11 cellular contexts compared by ENCODE assay signal in the genomic region with DNA sequence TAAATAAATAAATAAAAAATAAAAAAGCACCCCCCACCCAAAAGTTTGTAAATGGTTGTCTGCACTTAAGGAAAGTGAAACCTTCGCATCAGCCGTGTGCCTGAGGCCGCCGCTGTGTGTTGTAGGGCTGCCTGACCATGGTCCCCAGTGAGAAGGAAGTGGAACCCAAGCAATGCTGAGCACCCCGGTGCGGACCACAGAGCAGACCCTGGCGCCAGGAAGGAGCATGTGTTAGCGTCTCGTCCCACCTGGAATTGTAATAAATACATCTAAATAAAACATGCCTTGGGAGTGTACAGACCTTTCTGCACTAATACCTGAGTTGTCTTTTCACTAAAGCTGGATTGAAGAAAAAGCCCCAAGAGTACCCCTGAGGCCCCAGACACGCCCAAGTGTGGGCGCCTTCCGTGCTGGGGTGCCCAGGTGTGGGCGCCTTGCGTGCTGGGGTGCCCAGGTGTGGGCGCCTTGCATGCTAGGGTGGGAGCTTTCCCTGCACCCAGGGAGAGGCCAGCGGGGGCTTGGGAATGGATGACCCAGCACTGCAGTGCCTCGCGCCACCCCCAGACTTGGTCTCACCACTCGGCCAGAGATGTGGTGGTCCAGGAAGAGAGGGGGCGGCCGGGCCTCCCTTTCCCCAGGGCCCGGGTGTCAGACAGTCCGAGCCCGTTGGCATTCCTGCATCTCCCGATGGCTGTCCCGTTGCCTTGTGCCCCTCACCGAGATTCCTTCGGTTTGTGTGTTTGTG. TPM values are rescaled to one million over a fixed set of nuclear protein-coding genes. Genes with fewer than 3 reads are reported as not detected.
DNase-seq lines count a peak whose midpoint lies in the region; ATAC-seq and TF ChIP-seq lines count a peak whose summit lies in the region.
"Had no signal": no experiment of that assay in that cellular context is flagged by ENCODE, and none has a peak within 500 bp of the region (broad histone marks: within the 10 kb centered on the region; RNA-seq: fewer than 3 reads in every experiment).

No MANE protein-coding gene starts in this region.

- H3K4me3 Mint-ChIP-seq in CD8-positive, alpha-beta T cell = peak overlapping the region; percentile 88

- H3K27ac ChIP-seq in CD8-positive, alpha-beta T cell (ENCODE audit: low read depth, low read length) = peak overlapping the region; percentile 30
- H3K27ac ChIP-seq in OCI-LY7 (ENCODE audit: low read depth, low read length, poor library complexity, severe bottlenecking) = no peak overlapping the region
- H3K27ac ChIP-seq: parathyroid adenoma had no signal

- no TSS peak for BruUV-seq in OCI-LY7 (replicated peaks; lab: Mats Ljungman, UMichigan)

- H3K27me3 ChIP-seq in CD8-positive, alpha-beta T cell (ENCODE audit: insufficient read depth, low read length) = no peaks in the 10 kb centered on the region

- CTCF ChIA-PET in CD8-positive, alpha-beta T cell (lab: Charles Lee) = no interaction called here
- CTCF ChIA-PET in OCI-LY7 (lab: Charles Lee; ENCODE audit: unreplicated experiment) = no interaction called here

- no peaks in the 10 kb centered on the region for H3K36me3 ChIP-seq in CD8-positive, alpha-beta T cell (ENCODE audit: insufficient read depth, low read length)
- no peaks in the 10 kb centered on the region for H3K36me3 ChIP-seq in OCI-LY7 (ENCODE audit: insufficient read depth, low read length)

- H3K9me3 ChIP-seq in CD8-positive, alpha-beta T cell (ENCODE audit: low read length) = no peaks in the 10 kb centered on the region
- H3K9me3 ChIP-seq in OCI-LY7 (ENCODE audit: low read length) = no peaks in the 10 kb centered on the region

- H3K9me2 ChIP-seq in OCI-LY7 (ENCODE audit: insufficient read depth, low read length) = no peaks in the 10 kb centered on the region

- H3K4me2 ChIP-seq in OCI-LY7 (ENCODE audit: low read length) = peak overlapping the region; percentile 56

- no peak overlapping the region for H3K27ac Mint-ChIP-seq in CD8-positive, alpha-beta T cell

- H4K20me1 ChIP-seq in OCI-LY7 (ENCODE audit: insufficient read depth, low read length) = no peaks in the 10 kb centered on the region

- H3K4me1 ChIP-seq in CD8-positive, alpha-beta T cell (ENCODE audit: insufficient read depth, low read length) = peaks cover 42% of the 10 kb centered on the region
- peaks cover 42% of the 10 kb centered on the region for H3K4me1 ChIP-seq in OCI-LY7 (ENCODE audit: insufficient read depth, low read length, poor library complexity, severe bottlenecking)
- H3K4me1 ChIP-seq: parathyroid adenoma had no signal

- TF ChIP-seq CTCF in CD8-positive, alpha-beta T cell (IDR thresholded peaks at IDR 0.05) = no peak
- TF ChIP-seq CTCF in OCI-LY7 (conservative IDR thresholded peaks at IDR 0.05; ENCODE audit: low read length) = no peak

- no peak for ATAC-seq in CD8-positive, alpha-beta T cell
- ATAC-seq in GM19351 (IDR thresholded peaks at IDR 0.05; ENCODE audit: unreplicated experiment) = peak; percentile 55
- ATAC-seq in HG03097 (IDR thresholded peaks at IDR 0.05; ENCODE audit: low FRiP score, unreplicated experiment) = no peak

- peaks cover 4% of the 10 kb centered on the region for H3K9me3 Mint-ChIP-seq in CD8-positive, alpha-beta T cell

- H3K27me3 Mint-ChIP-seq in CD8-positive, alpha-beta T cell (ENCODE audit: low read depth) = peaks cover 7% of the 10 kb centered on the region

- H3K4me3 ChIP-seq in CD8-positive, alpha-beta T cell (ENCODE audit: low read depth, low read length) = peak overlapping the region; percentile 53
- H3K4me3 ChIP-seq in OCI-LY7 (ENCODE audit: low read depth, low read length, poor library complexity, severe bottlenecking) = peak overlapping the region; percentile 52

- H2AFZ ChIP-seq in OCI-LY7 (ENCODE audit: low read length) = peak overlapping the region; percentile 53; the same call in 1 of the 2 replicates

- no peak for DNase-seq in CD8-positive, alpha-beta T cell
- DNase-seq in OCI-LY7 (ENCODE audit: low spot score) (no peak), mesenteric fat pad (ENCODE audit: low spot score) (peak; percentile 89), NCI-H1105 (lab: John Stamatoyannopoulos, UW) (no peak), NCI-H1694 (lab: John Stamatoyannopoulos, UW) (no peak)
- no peak for DNase-seq in NK-92 treated with Interleukin-12 subunit alpha and Interleukin-12 subunit beta, amount 100 ng/mL, for 24 hours (lab: John Stamatoyannopoulos, UW)
- DNase-seq: KBM-7 had no signal

- no peaks in the 10 kb centered on the region for H3K36me3 Mint-ChIP-seq in CD8-positive, alpha-beta T cell

- peaks cover 47% of the 10 kb centered on the region for H3K4me1 Mint-ChIP-seq in CD8-positive, alpha-beta T cell (ENCODE audit: low read depth)

- no peaks in the 10 kb centered on the region for H3K79me2 ChIP-seq in OCI-LY7 (ENCODE audit: insufficient read depth, low read depth, low read length)
- H3K79me2 ChIP-seq: parathyroid adenoma had no signal

- intact Hi-C loops in CD8-positive, alpha-beta T cell (cut with DNase I, micrococcal nuclease) = loop anchor here in 1 of 2 experiments (10.0 kb wide), 1 partner anchor 1856 kb away; no protein-coding TSS in a partner anchor
- intact Hi-C loops in OCI-LY7 (cut with micrococcal nuclease; ENCODE audit: unreplicated experiment) = no loop called here

- POLR2A ChIA-PET in CD8-positive, alpha-beta T cell (lab: Charles Lee) = no interaction called here
- POLR2A ChIA-PET in OCI-LY7 (lab: Charles Lee) = interaction anchor here (0.5 to 1.2 kb wide), 2 partner anchors 19 to 1259 kb away, joined by 3 to 4 read pairs; no protein-coding TSS in a partner anchor

RNA-seq across cellular contexts. Expression of gene HTT-AS, which starts 33.7 kb away (rescaled TPM):
- total RNA-seq in CD8-positive, alpha-beta T cell = not detected
- total RNA-seq in OCI-LY7 (2014; rRNA removed; shearing (Covaris generic)) = not detected in 2 replicates
- not detected in 2 replicates for total RNA-seq in OCI-LY7 (2022)
- total RNA-seq in mesenteric fat pad = not detected
- total RNA-seq: urinary bladder had no signal

RNA-seq across cellular contexts. Expression of gene HTT, which starts 33.9 kb away (rescaled TPM):
- total RNA-seq in CD8-positive, alpha-beta T cell = 10 to 100 TPM; 60.3 to 69.4 TPM
- total RNA-seq in OCI-LY7 (2014; rRNA removed; shearing (Covaris generic)) = 36.4 and 41.2 TPM in 2 replicates
- total RNA-seq in OCI-LY7 (2022) = 91.3 and 108 TPM in 2 replicates
- total RNA-seq in mesenteric fat pad = 56.5 TPM
